In the genomic region with DNA sequence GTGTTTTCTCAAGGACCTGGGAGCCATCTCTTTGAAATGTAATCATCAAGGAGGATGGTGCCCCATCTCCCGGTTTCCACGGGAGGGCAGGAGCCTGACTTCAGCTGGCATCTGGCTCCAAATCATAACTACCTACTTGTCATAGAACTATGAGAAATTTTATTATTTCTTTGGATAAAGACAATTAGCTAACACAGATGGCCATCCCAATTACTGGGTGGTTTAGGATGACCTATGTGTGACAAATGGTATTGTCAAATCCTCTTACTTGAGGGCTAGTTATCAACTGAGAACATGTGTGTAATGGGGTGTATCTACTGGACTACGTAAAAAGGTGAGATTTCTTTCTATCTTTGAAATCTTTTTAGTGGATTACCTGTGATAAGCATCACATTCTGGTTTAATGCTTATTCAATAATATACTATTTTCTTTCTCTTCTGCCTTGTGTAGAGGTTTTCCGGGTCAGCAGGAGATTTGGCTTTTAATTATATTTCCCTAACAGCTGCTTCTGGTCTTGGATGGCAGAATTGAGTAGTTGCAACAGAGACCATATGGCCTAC, we compare ENCODE assay signal across 23 cellular contexts.
"Had no signal": no experiment of that assay in that cellular context is flagged by ENCODE, and none has a peak within 500 bp of the region (broad histone marks: within the 10 kb centered on the region; RNA-seq: fewer than 3 reads in every experiment).

No MANE protein-coding gene starts in this region.

- H3K4me1 ChIP-seq: lower lobe of right lung, pancreas, thyroid gland had no signal

- H3K27ac ChIP-seq: body of pancreas, dorsolateral prefrontal cortex, epithelial cell of prostate, hepatocyte, lower lobe of right lung, neutrophil, pancreas, thyroid gland had no signal

- H3K9me3 ChIP-seq: body of pancreas, lower lobe of right lung, neutrophil, pancreas, thyroid gland had no signal

- H3K4me3 ChIP-seq: body of pancreas, dorsolateral prefrontal cortex, hepatocyte, lower lobe of right lung, pancreas, smooth muscle cell, thyroid gland had no signal

- DNase-seq: activated B cell treated with CpG ODN at 0.5 μM for 24 hours; activated CD4-positive, alpha-beta T cell treated with anti-CD3 and anti-CD28 coated beads for 48 hours; activated CD8-positive, alpha-beta T cell treated with anti-CD3 and anti-CD28 coated beads for 36 hours; activated naive CD4-positive, alpha-beta T cell; activated naive CD8-positive, alpha-beta T cell treated with anti-CD3 and anti-CD28 coated beads for 36 hours; activated T-cell treated with anti-CD3 and anti-CD28 coated beads, Interleukin-2, amount 50 U/mL, for 1 hour; amygdala; body of pancreas; dorsolateral prefrontal cortex; foreskin fibroblast; left cardiac atrium; lower lobe of right lung; pancreas; stimulated activated CD4-positive, alpha-beta T cell treated with anti-CD3 and anti-CD28 coated beads, Interleukin-4, amount 100 ng/mL, for 4 hours; stimulated activated naive B cell treated with anti-CD40 and anti-IgM and Interleukin-4, amounts not matched to agents 10 μg/mL and 1 μg/mL and 100 μg/mL, for 72 hours; thyroid gland had no signal

- H3K27me3 ChIP-seq: body of pancreas, hepatocyte, neutrophil, pancreas, thyroid gland had no signal

- ATAC-seq: activated CD8-positive, alpha-beta T cell treated with anti-CD3 and anti-CD28 coated beads for 36 hours; activated T-helper 17 cell treated with anti-CD3 and anti-CD28 coated beads, Interleukin-2, amount 50 U/mL, for 72 hours; body of pancreas; left cardiac atrium; lower lobe of right lung; natural killer cell treated with Interleukin-12 subunit alpha and Interleukin-12 subunit beta and Interleukin-15 and Interleukin-18, amount 100 ng/mL, for 72 hours; pancreas; sciatic nerve; stimulated activated naive B cell treated with anti-CD40 and anti-IgM and Interleukin-4, amounts not matched to agents 10 μg/mL and 1 μg/mL and 100 μg/mL, for 72 hours had no signal
